8 cellular contexts compared by ENCODE assay signal in genomic region chr6:29748391-29749352, GRCh38. TPM values are rescaled to one million over a fixed set of nuclear protein-coding genes. Genes with fewer than 3 reads are reported as not detected.
DNase-seq lines count a peak whose midpoint lies in the region; ATAC-seq and TF ChIP-seq lines count a peak whose summit lies in the region.

No MANE protein-coding gene starts in this region.

- TF ChIP-seq POLR2A in adrenal gland (IDR thresholded peaks at IDR 0.05): peak; percentile 25 to 77
- peak; percentile 87 for TF ChIP-seq POLR2A in prostate gland (IDR thresholded peaks at IDR 0.05)

- WGBS in adrenal gland, 4 donors: 0 to 1% (median 1%) methylated on average over 32 to 65 of the region's 65 CpGs
- WGBS in prostate gland: under 1% methylated on average over 62 of the region's 65 CpGs

- ATAC-seq in GM21515 (IDR thresholded peaks at IDR 0.05; ENCODE audit: unreplicated experiment): peak; percentile 74

- intact Hi-C loops in adrenal gland (cut with DNase I) (loop anchor here in 1 of 2 donors (10.0 kb wide), 1 partner anchor 86 kb away; no protein-coding TSS in a partner anchor), left ventricle myocardium inferior (cut with micrococcal nuclease) (no loop called here), prostate gland (cut with DNase I) (no loop called here)

- H3K9me3 ChIP-seq in adrenal gland (replicated peaks in 1 of 3) (no peaks in the 10 kb centered on the region), left ventricle myocardium inferior (replicated peaks) (no peaks in the 10 kb centered on the region), prostate gland (no peaks in the 10 kb centered on the region)

- peaks cover 2% of the 10 kb centered on the region for H3K36me3 Mint-ChIP-seq in IgD-negative memory B cell

- H3K9me3 Mint-ChIP-seq in IgD-negative memory B cell: no peaks in the 10 kb centered on the region

- H3K36me3 ChIP-seq in adrenal gland (replicated peaks in 1 of 2) (peaks cover 0 to 6% of the 10 kb centered on the region in 2 donors), left ventricle myocardium inferior (no peaks in the 10 kb centered on the region), prostate gland (no peaks in the 10 kb centered on the region)

- H3K27ac ChIP-seq in adrenal gland (peak overlapping the region in 3 of 5 donors; percentile 24 to 76 (median 69)), left ventricle myocardium inferior (replicated peaks) (peak overlapping the region; percentile 89), prostate gland (peak overlapping the region; percentile 64 to 69)

- H3K4me1 ChIP-seq in adrenal gland (replicated peaks in 1 of 2) (peaks cover 16 to 18% of the 10 kb centered on the region in 2 donors), left ventricle myocardium inferior (peaks cover 44% of the 10 kb centered on the region), prostate gland (replicated peaks) (no peaks in the 10 kb centered on the region)

- H3K4me3 Mint-ChIP-seq in IgD-negative memory B cell: peak overlapping the region; percentile 89 to 98 (median 96)

- H3K27me3 Mint-ChIP-seq in IgD-negative memory B cell: peaks cover 6% of the 10 kb centered on the region

- peak overlapping the region; percentile 53 to 92 (median 56) for H3K27ac Mint-ChIP-seq in IgD-negative memory B cell

- TF ChIP-seq CTCF in adrenal gland (IDR thresholded peaks at IDR 0.05) (no peak), left ventricle myocardium inferior (IDR thresholded peaks at IDR 0.05; ENCODE audit: borderline replicate concordance) (no peak), prostate gland (IDR thresholded peaks at IDR 0.05) (peak in 1 of 4 experiments; percentile 25)

- DNase-seq in DMS53 (lab: John Stamatoyannopoulos, UW): peak; percentile 95
- peak; percentile 81 for DNase-seq in T follicular helper cell (ENCODE audit: low read depth)
- peak; percentile 93 to 98 (median 96) for DNase-seq in adrenal gland
- peak; percentile 94 for DNase-seq in left ventricle myocardium inferior
- peak; percentile 95 for DNase-seq in prostate gland (ENCODE audit: low spot score)
- peak; percentile 94 for DNase-seq in ureter (ENCODE audit: low spot score)

- H3K27me3 ChIP-seq in adrenal gland (no peaks in the 10 kb centered on the region), left ventricle myocardium inferior (ENCODE audit: low read depth) (no peaks in the 10 kb centered on the region), prostate gland (replicated peaks; ENCODE audit: insufficient read depth) (no peaks in the 10 kb centered on the region)

- H3K4me1 Mint-ChIP-seq in IgD-negative memory B cell: peaks cover 19 to 34% (median 20%) of the 10 kb centered on the region in 3 donors

- H3K4me3 ChIP-seq in adrenal gland: peak overlapping the region; percentile 46 to 83 (median 72)
- peak overlapping the region; percentile 83 for H3K4me3 ChIP-seq in left ventricle myocardium inferior
- peak overlapping the region; percentile 52 to 61 for H3K4me3 ChIP-seq in prostate gland

RNA-seq across cellular contexts. Expression of gene HLA-F, which starts 25.4 kb away (rescaled TPM):
- polyA plus RNA-seq in IgD-negative memory B cell (393 TPM), adrenal gland (100 to 1,000 TPM in 2 of 3 donors, 10 to 100 TPM in 1; 15.9 to 285 (median 171) TPM)
- total RNA-seq in adrenal gland (100 to 1,000 TPM in 2 of 8 donors, 10 to 100 TPM in 6; 53.0 to 145 (median 85.0) TPM), left ventricle myocardium inferior (29.4 TPM), prostate gland (10 to 100 TPM; 34.0 to 62.1 TPM), ureter (51.6 TPM)

Comparison
In these comparisons a context has a peak if more than half of its experiments do, and no peak if none do; other contexts are left out.
1. Peak in every context shown above with its lines: DNase-seq, ATAC-seq, H3K4me3 ChIP-seq and H3K27ac ChIP-seq.